Comparison of ENCODE assay signal across 25 cellular contexts in genomic region chr4:4935974-4936373, GRCh38.
DNase-seq lines count a peak whose midpoint lies in the region; ATAC-seq, FAIRE-seq and TF ChIP-seq lines count a peak whose summit lies in the region.
"Had no signal": no experiment of that assay in that cellular context is flagged by ENCODE, and none has a peak within 500 bp of the region (broad histone marks: within the 10 kb centered on the region; RNA-seq: fewer than 3 reads in every experiment).

No MANE protein-coding gene starts in this region.

- 28% methylated on average over 8 of the region's 8 CpGs for WGBS in HepG2 (ENCODE audit: low lambda C conversion rate)
- WGBS in right lobe of liver (ENCODE audit: insufficient coverage, low coverage, low lambda C conversion rate, missing lambda C conversion rate) = 70% methylated on average over 7 of the region's 8 CpGs

- DNase-seq in HepG2 (ENCODE audit: low spot score) (no peak), right lobe of liver (no peak), osteocyte (ENCODE audit: extremely low spot score, unreplicated experiment) (peak; percentile 51), nephron progenitor cell (no peak), HCEC 1CT (no peak)
- DNase-seq: ACHN; BE2C; C1 segment of cervical spinal cord; CD4-positive, alpha-beta memory T cell; CD4-positive, CD25-positive, alpha-beta regulatory T cell; CD8-positive, alpha-beta memory T cell; COR-L47; DMS 273 treated with DMSO at 0.1 percent for 48 hours; DMS153; DMS53; DMS79; DND-41; EL; GDM1 had no signal

- H3K4me3 ChIP-seq in HepG2 (replicated peaks in 1 of 3; ENCODE audit: insufficient read depth in 1 of 3, low read depth in 2 of 3, low read length in 3 of 3) (no peak overlapping the region), right lobe of liver (no peak overlapping the region), HEK293 (ENCODE audit: low read depth, low read length) (no peak overlapping the region)
- H3K4me3 ChIP-seq: BLaER1, GM12878 had no signal

- H3K4me2 ChIP-seq in HepG2 (ENCODE audit: low read depth, low read length) = no peak overlapping the region
- H3K4me2 ChIP-seq: BLaER1 had no signal

- CTCF ChIA-PET in HepG2 (lab: Yijun Ruan, JAX; ENCODE audit: low intra/inter-chr PET ratio, low total read pairs) = no interaction called here
- CTCF ChIA-PET in HEK293 (lab: Yijun Ruan, JAX) = interaction anchor here (0.6 kb wide), 1 partner anchor 885 kb away, joined by 3 read pairs; no protein-coding TSS in a partner anchor

- no peak overlapping the region for H3K27ac ChIP-seq in HepG2 (ENCODE audit: extremely low read length, insufficient read depth, low read length)
- H3K27ac ChIP-seq in right lobe of liver = no peak overlapping the region
- H3K27ac ChIP-seq in HEK293 (ENCODE audit: extremely low read depth, low read depth, low read length) = no peak overlapping the region
- H3K27ac ChIP-seq: BLaER1 had no signal

- H3K4me1 Mint-ChIP-seq in osteocyte (ENCODE audit: unreplicated experiment) (no peaks in the 10 kb centered on the region), nephron progenitor cell (no peaks in the 10 kb centered on the region)
- H3K4me1 Mint-ChIP-seq: CD14-positive monocyte; CD4-positive, alpha-beta memory T cell; CD8-positive, alpha-beta memory T cell had no signal

- H3K9ac ChIP-seq in HepG2 (ENCODE audit: insufficient read depth, low read depth, low read length) = no peak overlapping the region
- H3K9ac ChIP-seq: BLaER1 had no signal

- TF ChIP-seq EP300 in HepG2 (IDR thresholded peaks at IDR 0.05; ENCODE audit: low read depth in 2 of 2, low read length in 2 of 2) (no peak), HepG2 (CRISPR knock-in tag; IDR thresholded peaks at IDR 0.05; ENCODE audit: borderline replicate concordance) (no peak)

- no peak for FAIRE-seq in HepG2 (lab: Jason Lieb, UNC)
- FAIRE-seq: GM12878, GM12892, GM18507 had no signal

- intact Hi-C loops in HepG2 (cut with micrococcal nuclease; ENCODE audit: unreplicated experiment) = no loop called here
- intact Hi-C loops in right lobe of liver (cut with DNase I) = no loop called here

- no peaks in the 10 kb centered on the region for H3K79me2 ChIP-seq in HepG2 (ENCODE audit: insufficient read depth, low read length)

- in situ Hi-C loops in HepG2 (cut with HindIII; ENCODE audit: extremely low pct_ligation_motif_present, low pct_unique_long_range_greater_than_20kb) = no loop called here

- POLR2A ChIA-PET in HepG2 (lab: Yijun Ruan, JAX) = no interaction called here
- POLR2A ChIA-PET in HEK293 (lab: Yijun Ruan, JAX) = no interaction called here

- no peak overlapping the region for H3K4me3 Mint-ChIP-seq in osteocyte (ENCODE audit: unreplicated experiment)
- H3K4me3 Mint-ChIP-seq in nephron progenitor cell = no peak overlapping the region
- H3K4me3 Mint-ChIP-seq: CD14-positive monocyte; CD4-positive, CD25-positive, alpha-beta regulatory T cell; CD8-positive, alpha-beta memory T cell had no signal

- H3K4me1 ChIP-seq in HepG2 (ENCODE audit: insufficient read depth, low read length) (no peaks in the 10 kb centered on the region), right lobe of liver (no peaks in the 10 kb centered on the region), HEK293 (ENCODE audit: control insufficient read depth, insufficient read depth, low read length) (no peaks in the 10 kb centered on the region)
- H3K4me1 ChIP-seq: BE2C had no signal

- no peaks in the 10 kb centered on the region for H4K20me1 ChIP-seq in HepG2 (ENCODE audit: insufficient read depth, low read length)
- H4K20me1 ChIP-seq: BLaER1 had no signal

- no TSS peak for BruUV-seq in HepG2 (replicated peaks; lab: Mats Ljungman, UMichigan)

- no peak for TF ChIP-seq RAD21 in HepG2 (CRISPR knock-in tag; IDR thresholded peaks at IDR 0.05)

- ATAC-seq in HepG2 (no peak), right lobe of liver (no peak)
- ATAC-seq: GM12878 had no signal

- H2AFZ ChIP-seq in HepG2 (ENCODE audit: low read length) = no peak overlapping the region

- no peak for TF ChIP-seq CTCF in HepG2 (CRISPR knock-in tag; IDR thresholded peaks at IDR 0.05)
- no peak for TF ChIP-seq CTCF in right lobe of liver (IDR thresholded peaks at IDR 0.05)
- no peak for TF ChIP-seq CTCF in HEK293 (tag by site-specific recombination; IDR thresholded peaks at IDR 0.05)
- TF ChIP-seq CTCF in osteocyte (IDR thresholded peaks at IDR 0.05) = no peak
- TF ChIP-seq CTCF in nephron progenitor cell (IDR thresholded peaks at IDR 0.05) = no peak

- H3K36me3 Mint-ChIP-seq in osteocyte (ENCODE audit: unreplicated experiment) (no peaks in the 10 kb centered on the region), nephron progenitor cell (ENCODE audit: low read depth) (no peaks in the 10 kb centered on the region)
- H3K36me3 Mint-ChIP-seq: CD14-positive monocyte; CD4-positive, alpha-beta memory T cell; CD4-positive, CD25-positive, alpha-beta regulatory T cell; CD8-positive, alpha-beta memory T cell had no signal

- H3K9me3 ChIP-seq in HepG2 (ENCODE audit: low read length) = no peaks in the 10 kb centered on the region
- H3K9me3 ChIP-seq in right lobe of liver = no peaks in the 10 kb centered on the region
- no peaks in the 10 kb centered on the region for H3K9me3 ChIP-seq in HEK293 (ENCODE audit: control insufficient read depth, insufficient read depth, low read depth, low read length)
- H3K9me3 ChIP-seq: BE2C had no signal

- no peak for TF ChIP-seq POLR2A in HepG2 (IDR thresholded peaks at IDR 0.05; ENCODE audit: insufficient read depth in 1 of 2, low read depth in 2 of 2, low read length in 2 of 2)
- TF ChIP-seq POLR2A in right lobe of liver (IDR thresholded peaks at IDR 0.05) = no peak

- H3K27me3 ChIP-seq in HepG2 (ENCODE audit: control insufficient read depth in 1 of 2, insufficient read depth in 2 of 2, low read length in 2 of 2) (peaks cover 0 to 27% of the 10 kb centered on the region in 2 experiments; a peak in 2 of 5 replicates), right lobe of liver (no peaks in the 10 kb centered on the region)
- H3K27me3 ChIP-seq: BLaER1 had no signal

- H3K27me3 Mint-ChIP-seq in osteocyte (ENCODE audit: unreplicated experiment) (peaks cover 47% of the 10 kb centered on the region), nephron progenitor cell (ENCODE audit: low read depth, poor library complexity) (peaks cover 31% of the 10 kb centered on the region)
- H3K27me3 Mint-ChIP-seq: CD4-positive, CD25-positive, alpha-beta regulatory T cell had no signal

- no peaks in the 10 kb centered on the region for H3K9me3 Mint-ChIP-seq in osteocyte (ENCODE audit: unreplicated experiment)
- no peaks in the 10 kb centered on the region for H3K9me3 Mint-ChIP-seq in nephron progenitor cell
- H3K9me3 Mint-ChIP-seq: CD8-positive, alpha-beta memory T cell had no signal

- H3K27ac Mint-ChIP-seq in osteocyte (ENCODE audit: unreplicated experiment) (no peak overlapping the region), nephron progenitor cell (no peak overlapping the region)
- H3K27ac Mint-ChIP-seq: CD4-positive, alpha-beta memory T cell; CD4-positive, CD25-positive, alpha-beta regulatory T cell; CD8-positive, alpha-beta memory T cell had no signal

- H3K36me3 ChIP-seq in HepG2 (replicated peaks in 1 of 2; ENCODE audit: control insufficient read depth in 1 of 2, insufficient read depth in 2 of 2, low read length in 2 of 2) = no peaks in the 10 kb centered on the region
- H3K36me3 ChIP-seq in right lobe of liver = no peaks in the 10 kb centered on the region
- no peaks in the 10 kb centered on the region for H3K36me3 ChIP-seq in HEK293 (ENCODE audit: control insufficient read depth in 2 of 2, insufficient read depth in 1 of 2, low read length in 2 of 2)
- H3K36me3 ChIP-seq: BE2C, BLaER1 had no signal

TF ChIP-seq in HepG2, 621 proteins besides CTCF, POLR2A, EP300 and RAD21 (continues in another document):
- TF ChIP-seq ZNF367 (CRISPR knock-in tag; IDR thresholded peaks at IDR 0.05; ENCODE audit: borderline replicate concordance) (no peak), MAFK (conservative IDR thresholded peaks at IDR 0.05 in 1 of 2, IDR thresholded peaks at IDR 0.05 in 1 of 2; ENCODE audit: low read length in 2 of 2) (peak; percentile 64 to 66), ZNF598 (CRISPR knock-in tag; IDR thresholded peaks at IDR 0.05; ENCODE audit: borderline replicate concordance) (no peak), IRF2 (CRISPR knock-in tag; IDR thresholded peaks at IDR 0.05) (no peak), MAFF (IDR thresholded peaks at IDR 0.05; ENCODE audit: low read depth, low read length) (peak; percentile 65)

TF ChIP-seq in HEK293, 187 proteins besides CTCF, POLR2A, EP300 and RAD21:
- peak; percentile 40; the same call in 1 of the 2 replicates for TF ChIP-seq ZNF623 (tag by site-specific recombination; IDR thresholded peaks at IDR 0.05)
- TF ChIP-seq ZBTB6 (tag by site-specific recombination; IDR thresholded peaks at IDR 0.05) = no peak
- no peak for TF ChIP-seq ATF2 (tag by site-specific recombination; IDR thresholded peaks at IDR 0.05; ENCODE audit: low read depth)
